15 cellular contexts compared by ENCODE assay signal in genomic region chr9:134888603-134889195, GRCh38. TPM values are rescaled to one million over a fixed set of nuclear protein-coding genes. Genes with fewer than 3 reads are reported as not detected.
A peak's percentile ranks its signal among the peaks of the same experiment; 100 is the strongest.
DNase-seq lines count a peak whose midpoint lies in the region; TF ChIP-seq lines count a peak whose summit lies in the region.
"Had no signal": no experiment of that assay in that cellular context is flagged by ENCODE, and none has a peak within 500 bp of the region (broad histone marks: within the 10 kb centered on the region; RNA-seq: fewer than 3 reads in every experiment).

No MANE protein-coding gene starts in this region.

- H2AK5ac ChIP-seq in trophoblast cell (ENCODE audit: low read length), result no peak overlapping the region
- no peak overlapping the region for H2AK5ac ChIP-seq in H9 (ENCODE audit: insufficient read length, low read length)

- no peak for TF ChIP-seq EP300 in tibial nerve (IDR thresholded peaks at IDR 0.05)

- no peak overlapping the region for H4K12ac ChIP-seq in trophoblast cell (ENCODE audit: low read depth, low read length)

- H3K23ac ChIP-seq in trophoblast cell (ENCODE audit: low read length) (no peak overlapping the region), H9 (ENCODE audit: insufficient read length, low read depth, low read length) (no peak overlapping the region)

- TF ChIP-seq CTCF in coronary artery (IDR thresholded peaks at IDR 0.05) (no peak), tibial nerve (IDR thresholded peaks at IDR 0.05) (no peak), H9 (conservative IDR thresholded peaks at IDR 0.05) (no peak), GM20000 (IDR thresholded peaks at IDR 0.05; ENCODE audit: extremely low read depth, missing control alignments) (no peak)

- TF ChIP-seq POLR2A in tibial nerve (IDR thresholded peaks at IDR 0.05), result no peak

- H3K79me1 ChIP-seq in trophoblast cell (ENCODE audit: low read length) (no peaks in the 10 kb centered on the region), H9 (ENCODE audit: insufficient read depth, low read depth, low read length, poor library complexity, severe bottlenecking) (no peaks in the 10 kb centered on the region)

- peaks cover 67% of the 10 kb centered on the region for H3K4me1 ChIP-seq in BLaER1
- no peaks in the 10 kb centered on the region for H3K4me1 ChIP-seq in trophoblast cell (ENCODE audit: control insufficient read depth in 1 of 2, insufficient read depth in 2 of 2, low read length in 2 of 2)
- H3K4me1 ChIP-seq in tibial nerve, result no peaks in the 10 kb centered on the region
- no peaks in the 10 kb centered on the region for H3K4me1 ChIP-seq in H9 (ENCODE audit: insufficient read depth, low read length)
- H3K4me1 ChIP-seq: A549 had no signal

- H3K4me2 ChIP-seq in BLaER1, result peak overlapping the region; percentile 78
- H3K4me2 ChIP-seq in trophoblast cell (ENCODE audit: low read length), result no peak overlapping the region
- no peak overlapping the region for H3K4me2 ChIP-seq in H9 (ENCODE audit: insufficient read depth, insufficient read length, low read length)
- H3K4me2 ChIP-seq: A549 had no signal

- H3T11ph ChIP-seq in H9 (ENCODE audit: low read length), result no peak overlapping the region

- no peaks in the 10 kb centered on the region for H3K36me3 ChIP-seq in BLaER1
- no peaks in the 10 kb centered on the region for H3K36me3 ChIP-seq in H7 (replicated peaks; ENCODE audit: control insufficient read depth, insufficient read depth, low read length)
- no peaks in the 10 kb centered on the region for H3K36me3 ChIP-seq in trophoblast cell (ENCODE audit: control insufficient read depth in 1 of 2, insufficient read depth in 2 of 2, low read length in 2 of 2)
- no peaks in the 10 kb centered on the region for H3K36me3 ChIP-seq in tibial nerve

- H3K14ac ChIP-seq in trophoblast cell (ENCODE audit: low read length) (no peak overlapping the region), H9 (ENCODE audit: insufficient read depth, low read length) (no peak overlapping the region; the same call in 1 of the 2 replicates)

- H2BK20ac ChIP-seq in H9 (ENCODE audit: low read depth, low read length, poor library complexity, severe bottlenecking), result no peak overlapping the region

- H3K4me3 ChIP-seq in BLaER1 (no peak overlapping the region), H7 (ENCODE audit: insufficient read depth, low read depth, low read length) (no peak overlapping the region), coronary artery (no peak overlapping the region), trophoblast cell (ENCODE audit: low read depth, low read length) (peak overlapping the region; percentile 37), tibial nerve (no peak overlapping the region)
- H3K4me3 ChIP-seq: A549 had no signal

- H3K79me2 ChIP-seq in trophoblast cell (ENCODE audit: control insufficient read depth, insufficient read depth, low read length, poor library complexity), result no peaks in the 10 kb centered on the region
- no peaks in the 10 kb centered on the region for H3K79me2 ChIP-seq in H9 (ENCODE audit: insufficient read depth, low read length)

- H2BK12ac ChIP-seq in trophoblast cell (ENCODE audit: low read length) (no peak overlapping the region), H9 (ENCODE audit: insufficient read length, low read depth, low read length) (no peak overlapping the region)

- peaks cover 0 to 4% of the 10 kb centered on the region in 2 experiments; a peak in 2 of 4 replicates for H3K4me1 Mint-ChIP-seq in H9

- H3K4ac ChIP-seq in trophoblast cell (ENCODE audit: low read depth, low read length) (no peak overlapping the region), H9 (ENCODE audit: low read depth, low read length) (no peak overlapping the region)

- H2BK5ac ChIP-seq in trophoblast cell (ENCODE audit: low read depth, low read length, poor library complexity) (no peak overlapping the region), H9 (ENCODE audit: insufficient read length, low read length) (no peak overlapping the region)

- H3K56ac ChIP-seq in H9 (ENCODE audit: insufficient read length, low read depth, low read length), result no peak overlapping the region

- H3K36me3 Mint-ChIP-seq in H9 (ENCODE audit: insufficient read depth in 1 of 3, low read depth in 3 of 3), result peaks cover 0 to under 1% (median 0%) of the 10 kb centered on the region in 3 experiments; a peak in 2 of 7 replicates

- H2AFZ ChIP-seq in trophoblast cell (ENCODE audit: insufficient read depth, low read length, poor library complexity), result no peak overlapping the region
- H2AFZ ChIP-seq in H9 (ENCODE audit: low read length), result no peak overlapping the region

- no peaks in the 10 kb centered on the region; the same call in 1 of the 2 replicates for H3K27me3 Mint-ChIP-seq in H9 (ENCODE audit: low read depth)

- no CpG with 5 or more reads among the region's 14 CpGs for WGBS in trophoblast cell (ENCODE audit: extremely low coverage, insufficient coverage, insufficient read length)
- 84 to 86% methylated on average over 14 of the region's 14 CpGs for WGBS in tibial nerve, 2 donors
- WGBS in H9 (ENCODE audit: extremely low coverage, insufficient read length, low lambda C conversion rate), result no CpG with 5 or more reads among the region's 14 CpGs

- peaks cover under 1 to 1% of the 10 kb centered on the region in 2 experiments; a peak in 4 of 5 replicates for H3K9me3 Mint-ChIP-seq in H9

- no peak overlapping the region for H2BK15ac ChIP-seq in H9 (ENCODE audit: low read depth, low read length)

- H2BK120ac ChIP-seq in trophoblast cell (ENCODE audit: insufficient read depth, low read length, poor library complexity) (no peak overlapping the region), H9 (ENCODE audit: low read depth, low read length, poor library complexity, severe bottlenecking) (no peak overlapping the region)

- H3K27ac ChIP-seq in BLaER1 (peak overlapping the region; percentile 64; the same call in 1 of the 2 replicates), coronary artery (no peak overlapping the region), trophoblast cell (ENCODE audit: low read depth, low read length) (no peak overlapping the region), tibial nerve (no peak overlapping the region), H9 (ENCODE audit: insufficient read length, low read depth, low read length) (no peak overlapping the region)
- H3K27ac ChIP-seq: HL-60, RWPE1 had no signal

- no peak overlapping the region for H3K27ac Mint-ChIP-seq in H9

- 0 out of 2 replicates have a peak overlapping the region, but pooled peaks have one; percentile 0 for H3K9ac ChIP-seq in BLaER1
- H3K9ac ChIP-seq in trophoblast cell (ENCODE audit: low read length), result no peak overlapping the region
- no peak overlapping the region for H3K9ac ChIP-seq in H9 (ENCODE audit: extremely low read depth, insufficient read length, low read length)

- H3K9me3 ChIP-seq in BLaER1 (peaks cover 2% of the 10 kb centered on the region), trophoblast cell (ENCODE audit: insufficient read depth, low read depth, low read length) (peaks cover 1% of the 10 kb centered on the region), tibial nerve (no peaks in the 10 kb centered on the region), H9 (ENCODE audit: control insufficient read depth, low read depth, low read length) (no peaks in the 10 kb centered on the region)
- H3K9me3 ChIP-seq: A549 had no signal

- no peaks in the 10 kb centered on the region for H3K23me2 ChIP-seq in H9 (ENCODE audit: insufficient read length, low read depth, low read length, poor library complexity, severe bottlenecking)

- H4K20me1 ChIP-seq in BLaER1, result peaks cover 9% of the 10 kb centered on the region; the same call in 1 of the 2 replicates
- H4K20me1 ChIP-seq in H9 (ENCODE audit: control insufficient read depth, insufficient read depth, insufficient read length), result no peaks in the 10 kb centered on the region

- DNase-seq in H7 (peak; percentile 41), coronary artery (ENCODE audit: low spot score) (peak; percentile 61), trophoblast cell (no peak), NCI-H446 (lab: John Stamatoyannopoulos, UW) (no peak), tibial nerve (ENCODE audit: low spot score in 2 of 2) (no peak), H9 (no peak), GM20000 (ENCODE audit: low spot score) (no peak)
- DNase-seq: COR-L47; NCI-H1417; NCI-H187 treated with DMSO at 0.1 percent for 48 hours; NK-92 treated with Interleukin-12 subunit alpha and Interleukin-12 subunit beta, amount 100 ng/mL, for 24 hours had no signal

- H4K91ac ChIP-seq in trophoblast cell (ENCODE audit: low read depth, low read length), result no peak overlapping the region
- H4K91ac ChIP-seq in H9 (ENCODE audit: insufficient read length, low read depth, low read length), result no peak overlapping the region

- H3K4me3 Mint-ChIP-seq in H9, result no peak overlapping the region

- H3K27me3 ChIP-seq in BLaER1 (no peaks in the 10 kb centered on the region), H7 (ENCODE audit: control insufficient read depth, insufficient read depth, low read length) (no peaks in the 10 kb centered on the region), trophoblast cell (ENCODE audit: insufficient read depth, low read length) (no peaks in the 10 kb centered on the region), tibial nerve (peaks cover 0 to 9% of the 10 kb centered on the region in 2 donors), H9 (ENCODE audit: insufficient read depth, low read length) (no peaks in the 10 kb centered on the region)

- H4K8ac ChIP-seq in trophoblast cell (ENCODE audit: low read depth, low read length) (no peak overlapping the region), H9 (replicated peaks; ENCODE audit: insufficient read length, low read depth, low read length) (no peak overlapping the region)

- no peak overlapping the region for H4K5ac ChIP-seq in H9 (ENCODE audit: insufficient read length, low read depth, low read length)

- H3K18ac ChIP-seq in trophoblast cell (ENCODE audit: low read length) (no peak overlapping the region), H9 (ENCODE audit: insufficient read length, low read depth, low read length) (no peak overlapping the region)

RNA-seq across cellular contexts. Expression of gene FCN2, which starts 8.1 kb away (rescaled TPM):
- total RNA-seq in H7 (2014; rRNA removed; shearing (Covaris generic)), result not detected in 2 replicates
- not detected in 2 replicates for polyA plus RNA-seq in trophoblast cell (2013)
- total RNA-seq in tibial nerve (1 to 10 TPM in 1 of 4 donors, not detected in 3; 1.9 TPM), H9 (2021) (not detected in 2 replicates)
- polyA plus RNA-seq: A549 had no signal

RNA-seq across cellular contexts. Expression of gene FCN1, which starts 29.0 kb away (rescaled TPM):
- total RNA-seq in H7 (2014; rRNA removed; shearing (Covaris generic)), result not detected in 2 replicates
- polyA plus RNA-seq in trophoblast cell (2013), result not detected in 2 replicates
- total RNA-seq in tibial nerve (1 to 10 TPM in 2 of 4 donors, under 1 TPM in 2; under 0.01 to 2.9 (median 0.96) TPM), H9 (2021) (not detected in 2 replicates)
- polyA plus RNA-seq: A549 had no signal

Comparison
In these comparisons a context has a peak if more than half of its experiments do, and no peak if none do; other contexts are left out.
1. DNase-seq: peak in H7 (single experiment) and coronary artery (single experiment); none in trophoblast cell (0 of 2), NCI-H446 (0 of 2), tibial nerve (0 of 2), H9 (single experiment) and GM20000 (single experiment).